In the genomic region with DNA sequence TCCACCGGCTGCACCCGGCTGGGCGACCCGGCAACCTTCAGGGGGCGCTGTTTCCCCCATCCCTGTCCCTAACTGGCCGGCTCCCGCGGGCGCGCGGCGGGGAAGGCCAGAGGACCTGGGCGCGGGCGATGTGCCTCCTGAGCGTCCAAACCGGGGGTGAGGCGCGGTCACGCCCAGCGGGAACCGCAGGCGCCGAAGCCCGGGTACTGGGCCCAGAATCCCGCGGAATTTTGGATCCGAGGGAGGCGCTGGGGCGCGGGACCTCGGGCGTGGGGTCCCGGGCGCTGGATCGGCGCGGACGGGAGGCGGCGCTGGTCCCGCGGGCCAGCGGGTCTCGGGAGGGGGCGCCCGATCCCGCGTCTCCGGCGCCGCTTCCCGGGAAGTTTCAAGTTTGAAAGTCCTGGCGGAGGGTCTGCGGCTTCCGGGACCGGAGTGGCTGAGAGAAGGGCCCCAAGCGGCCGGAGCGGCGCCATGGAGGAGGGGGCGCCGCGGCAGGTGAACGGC, we compare ENCODE assay signal across 8 cellular contexts. TPM values are rescaled to one million over a fixed set of nuclear protein-coding genes. Genes with fewer than 3 reads are reported as not detected.
DNase-seq lines count a peak whose midpoint lies in the region; ATAC-seq and TF ChIP-seq lines count a peak whose summit lies in the region.

A gene (plus strand): TSS at position 59 of the 504 bp plus-strand sequence. CDS start 413 bp downstream, at position 472.

- TF ChIP-seq CTCF in fibroblast of the aortic adventitia (IDR thresholded peaks at IDR 0.05; ENCODE audit: insufficient read depth, low read length) (peak; percentile 89), neural crest cell (conservative IDR thresholded peaks at IDR 0.05) (peak; percentile 96)

- H3K4me3 Mint-ChIP-seq in activated T-helper 2 cell treated with anti-CD3 and anti-CD28 coated beads, Interferon-gamma antibody, Interleukin-2, Interleukin-4, amounts not matched to agents 10 μg/mL and 5 μg/mL and 100 μg/mL, durations not matched to agents 14 hours and 24 hours and 36 hours (ENCODE audit: low read depth), result peak within 1 kb of the TSS; percentile 89
- H3K4me3 Mint-ChIP-seq in neural crest cell, result peak within 1 kb of the TSS; percentile 90

- no peaks in the 10 kb centered on the region for H3K9me3 ChIP-seq in stomach smooth muscle (ENCODE audit: control insufficient read depth in 2 of 2, low read length in 2 of 2)

- no peaks in the 10 kb centered on the region for H3K9me3 Mint-ChIP-seq in activated T-helper 2 cell treated with anti-CD3 and anti-CD28 coated beads, Interferon-gamma antibody, Interleukin-2, Interleukin-4, amounts not matched to agents 10 μg/mL and 5 μg/mL and 100 μg/mL, durations not matched to agents 14 hours and 24 hours and 36 hours
- no peaks in the 10 kb centered on the region for H3K9me3 Mint-ChIP-seq in neural crest cell

- H3K36me3 ChIP-seq in stomach smooth muscle (ENCODE audit: control insufficient read depth in 2 of 2, insufficient read depth in 2 of 2, low read length in 2 of 2), result no peaks in the 10 kb centered on the region

- H3K4me3 ChIP-seq in fibroblast of the aortic adventitia (ENCODE audit: low read depth, low read length) (peak within 1 kb of the TSS; percentile 74), stomach smooth muscle (ENCODE audit: low read length in 2 of 2) (peak within 1 kb of the TSS; percentile 65 to 76)

- H3K4me1 Mint-ChIP-seq in activated T-helper 2 cell treated with anti-CD3 and anti-CD28 coated beads, Interferon-gamma antibody, Interleukin-2, Interleukin-4, amounts not matched to agents 10 μg/mL and 5 μg/mL and 100 μg/mL, durations not matched to agents 14 hours and 24 hours and 36 hours (ENCODE audit: low read depth), result peaks cover 14% of the 10 kb centered on the region
- H3K4me1 Mint-ChIP-seq in neural crest cell, result peaks cover 9% of the 10 kb centered on the region

- intact Hi-C loops in activated T-helper 2 cell treated with anti-CD3 and anti-CD28 coated beads, Interferon-gamma antibody, Interleukin-2, Interleukin-4, amounts not matched to agents 10 μg/mL and 5 μg/mL and 100 μg/mL, durations not matched to agents 14 hours and 24 hours and 36 hours (cut with micrococcal nuclease), result loop anchor here (2.0 kb wide), 1 partner anchor 14 kb away; a partner anchor contains a TSS

- H3K27ac ChIP-seq in stomach smooth muscle (ENCODE audit: low read length), result no peak within 1 kb of the TSS

- H3K27me3 Mint-ChIP-seq in activated T-helper 2 cell treated with anti-CD3 and anti-CD28 coated beads, Interferon-gamma antibody, Interleukin-2, Interleukin-4, amounts not matched to agents 10 μg/mL and 5 μg/mL and 100 μg/mL, durations not matched to agents 14 hours and 24 hours and 36 hours (ENCODE audit: low read depth), result no peaks in the 10 kb centered on the region
- no peaks in the 10 kb centered on the region for H3K27me3 Mint-ChIP-seq in neural crest cell (ENCODE audit: low read depth)

- no peaks in the 10 kb centered on the region for H3K27me3 ChIP-seq in stomach smooth muscle (ENCODE audit: control insufficient read depth in 1 of 2, insufficient read depth in 2 of 2, low read length in 2 of 2)

- H3K27ac Mint-ChIP-seq in activated T-helper 2 cell treated with anti-CD3 and anti-CD28 coated beads, Interferon-gamma antibody, Interleukin-2, Interleukin-4, amounts not matched to agents 10 μg/mL and 5 μg/mL and 100 μg/mL, durations not matched to agents 14 hours and 24 hours and 36 hours, result peak within 1 kb of the TSS; percentile 78
- H3K27ac Mint-ChIP-seq in neural crest cell (ENCODE audit: unreplicated experiment), result peak within 1 kb of the TSS; percentile 81

- peaks cover 11% of the 10 kb centered on the region for H3K4me1 ChIP-seq in stomach smooth muscle (ENCODE audit: control insufficient read depth, insufficient read depth, low read length)

- ATAC-seq in GM19452 (IDR thresholded peaks at IDR 0.05; ENCODE audit: unreplicated experiment), result peak; percentile 77

- H3K36me3 Mint-ChIP-seq in activated T-helper 2 cell treated with anti-CD3 and anti-CD28 coated beads, Interferon-gamma antibody, Interleukin-2, Interleukin-4, amounts not matched to agents 10 μg/mL and 5 μg/mL and 100 μg/mL, durations not matched to agents 14 hours and 24 hours and 36 hours (ENCODE audit: low read depth), result no peaks in the 10 kb centered on the region
- H3K36me3 Mint-ChIP-seq in neural crest cell (ENCODE audit: low read depth), result no peaks in the 10 kb centered on the region

- peak within 1 kb of the TSS; percentile 42 to 55 for H3K9ac ChIP-seq in stomach smooth muscle (ENCODE audit: low read length in 2 of 2)

- peak; percentile 35 for DNase-seq in COR-L47 (lab: John Stamatoyannopoulos, UW)
- peak; percentile 79 for DNase-seq in HT1080 (ENCODE audit: low read depth)
- peak; percentile 73 for DNase-seq in RPMI7951 (ENCODE audit: low read depth)
- peak; percentile 83 for DNase-seq in activated T-helper 2 cell treated with anti-CD3 and anti-CD28 coated beads, Interferon-gamma antibody, Interleukin-2, Interleukin-4, amounts not matched to agents 10 μg/mL and 5 μg/mL and 100 μg/mL, durations not matched to agents 14 hours and 24 hours and 36 hours (ENCODE audit: low spot score)
- DNase-seq in fibroblast of the aortic adventitia (ENCODE audit: low read depth), result peak; percentile 73
- peak; percentile 100 for DNase-seq in neural crest cell (ENCODE audit: low read depth, low spot score)

RNA-seq across cellular contexts. Expression of the gene that starts here (rescaled TPM):
- 4.8 TPM in 2 replicates for total RNA-seq in HT1080 (2014; rRNA removed; shearing (Covaris generic))
- polyA plus RNA-seq in HT1080 (2015; cell fraction: cytosol; rRNA removed), result 2.8 and 3.1 TPM in 2 replicates
- 5.2 and 6.6 TPM in 2 replicates for polyA plus RNA-seq in HT1080 (2015; cell fraction: nucleus; rRNA removed)
- total RNA-seq in RPMI7951 (2014; rRNA removed; shearing (Covaris generic)), result 6.1 and 6.6 TPM in 2 replicates
- 25.4 and 28.0 TPM in 2 replicates for total RNA-seq in activated T-helper 2 cell treated with anti-CD3 and anti-CD28 coated beads, Interferon-gamma antibody, Interleukin-2, Interleukin-4, amounts not matched to agents 10 μg/mL and 5 μg/mL and 100 μg/mL, durations not matched to agents 14 hours and 24 hours and 36 hours
- total RNA-seq in fibroblast of the aortic adventitia (ENCODE audit: low replicate concordance) (1.2 and 3.6 TPM in 2 replicates), neural crest cell (28.0 and 30.0 TPM in 2 replicates)

Comparison
In these comparisons a context has a peak if more than half of its experiments do, and no peak if none do; other contexts are left out.
1. DNase-seq: peak in every context shown above with its lines; median percentile 100 in neural crest cell; 83 in activated T-helper 2 cell treated with anti-CD3 and anti-CD28 coated beads, Interferon-gamma antibody, Interleukin-2, Interleukin-4, amounts not matched to agents 10 μg/mL and 5 μg/mL and 100 μg/mL, durations not matched to agents 14 hours and 24 hours and 36 hours; 79 in HT1080; 73 in RPMI7951; 73 in fibroblast of the aortic adventitia; 35 in COR-L47.